ENCODE assay signal across 21 cellular contexts in genomic region chr16:11111891-11112634, GRCh38.
"Had no signal": no experiment of that assay in that cellular context is flagged by ENCODE, and none has a peak within 500 bp of the region (broad histone marks: within the 10 kb centered on the region; RNA-seq: fewer than 3 reads in every experiment).

No MANE protein-coding gene starts in this region.

- H3K9me3 ChIP-seq: uterus had no signal

- H3K4me3 Mint-ChIP-seq: activated T-helper 1 cell treated with anti-CD3 and anti-CD28 coated beads, Interleukin-12 subunit alpha, Interleukin-12 subunit beta, Interleukin-2, Interleukin-4 antibody, amounts not matched to agents 30 ng/mL and 10 ng/mL and 1 ng/mL, durations not matched to agents 14 hours and 24 hours and 36 hours; mesothelial cell of epicardium; neural progenitor cell; T-cell; type B pancreatic cell had no signal

- H3K27me3 ChIP-seq: breast epithelium, neural progenitor cell, right atrium auricular region, uterus had no signal

- H3K27ac ChIP-seq: breast epithelium, neural progenitor cell, parathyroid adenoma, right atrium auricular region, uterus, VCaP had no signal

- H3K4me3 ChIP-seq: breast epithelium, neural progenitor cell, right atrium auricular region, uterus had no signal

- H3K4me1 ChIP-seq: breast epithelium, neural progenitor cell, parathyroid adenoma, uterus had no signal

- H3K36me3 Mint-ChIP-seq: type B pancreatic cell had no signal

- H3K9me3 Mint-ChIP-seq: neural progenitor cell, type B pancreatic cell had no signal

- ATAC-seq: T-cell had no signal

- DNase-seq: activated CD4-positive, alpha-beta T cell treated with anti-CD3 and anti-CD28 coated beads for 4 hours; activated gamma-delta T cell treated with Interleukin-2 at 50 U/mL for 16 hours; activated naive CD4-positive, alpha-beta T cell treated with anti-CD3 and anti-CD28 coated beads, Interleukin-2, amount 50 U/mL, for 16 hours; activated T-cell treated with anti-CD3 and anti-CD28 coated beads for 4 hours; central memory CD4-positive, alpha-beta T cell; foreskin fibroblast; hippocampal formation; naive B cell; occipital lobe; stimulated activated naive CD4-positive, alpha-beta T cell treated with Interleukin-2 at 50 U/mL for 16 hours; T-cell; T-helper 9 cell; uterus had no signal

- H3K27me3 Mint-ChIP-seq: naive B cell, T-cell, type B pancreatic cell had no signal

- H3K27ac Mint-ChIP-seq: activated T-helper 1 cell treated with anti-CD3 and anti-CD28 coated beads, Interleukin-12 subunit alpha, Interleukin-12 subunit beta, Interleukin-2, Interleukin-4 antibody, amounts not matched to agents 30 ng/mL and 10 ng/mL and 1 ng/mL, durations not matched to agents 14 hours and 24 hours and 36 hours; mesothelial cell of epicardium; neural progenitor cell; T-cell had no signal

- H3K36me3 ChIP-seq: breast epithelium, neural progenitor cell, right atrium auricular region, uterus had no signal
